In genomic region chr7:74199551-74200355, GRCh38 we compare ENCODE assay signal across 12 cellular contexts. TPM values are rescaled to one million over a fixed set of nuclear protein-coding genes. Genes with fewer than 3 reads are reported as not detected.
DNase-seq lines count a peak whose midpoint lies in the region; ATAC-seq, FAIRE-seq and TF ChIP-seq lines count a peak whose summit lies in the region.
"Had no signal": no experiment of that assay in that cellular context is flagged by ENCODE, and none has a peak within 500 bp of the region (broad histone marks: within the 10 kb centered on the region; RNA-seq: fewer than 3 reads in every experiment).

No MANE protein-coding gene starts in this region.

- DNase-seq in DMS53 (lab: John Stamatoyannopoulos, UW) (peak; percentile 30), DMS53 treated with DMSO at 0.1 percent for 48 hours (lab: John Stamatoyannopoulos, UW; ENCODE audit: unreplicated experiment) (no peak), M059J (ENCODE audit: low read depth) (peak; percentile 90), K562 (ENCODE audit: extremely low read depth in 1 of 4, low spot score in 3 of 4) (peak in 1 of 4 experiments; percentile 30), osteoblast (ENCODE audit: insufficient read length, low spot score, missing footprints) (peak; percentile 80), ecto neural progenitor cell (ENCODE audit: low spot score) (no peak), SW 1271 (lab: John Stamatoyannopoulos, UW) (no peak)
- DNase-seq: 8988T, DMS 273 treated with DMSO at 0.1 percent for 48 hours, testis had no signal

- in situ Hi-C loops in K562 (cut with MboI), result loop anchor here (5.0 to 10.0 kb wide), 2 partner anchors 132 to 325 kb away; no protein-coding TSS in a partner anchor

- intact Hi-C loops in K562 (cut with micrococcal nuclease), result no loop called here

- no peak overlapping the region for H3K27ac ChIP-seq in K562 (ENCODE audit: extremely low read depth, low read depth, low read length)
- peak overlapping the region; percentile 33 for H3K27ac ChIP-seq in osteoblast (ENCODE audit: low read depth, low read length)
- H3K27ac ChIP-seq: testis had no signal

- H3K27me3 ChIP-seq in K562 (ENCODE audit: control insufficient read depth in 2 of 2, insufficient read depth in 2 of 2, low read length in 2 of 2), result no peaks in the 10 kb centered on the region
- no peaks in the 10 kb centered on the region for H3K27me3 ChIP-seq in osteoblast (ENCODE audit: insufficient read depth, low read length)
- H3K27me3 ChIP-seq: testis had no signal

- no peak for TF ChIP-seq POLR2A in K562 (conservative IDR thresholded peaks at IDR 0.05)

- no peak for FAIRE-seq in K562 (lab: Jason Lieb, UNC)
- FAIRE-seq: GM12891 had no signal

- H3K4me3 ChIP-seq in K562 (no peak overlapping the region), osteoblast (ENCODE audit: insufficient read depth, low read length) (no peak overlapping the region)
- H3K4me3 ChIP-seq: testis had no signal

- CTCF ChIA-PET in K562 (lab: Yijun Ruan, JAX; ENCODE audit: low intra/inter-chr PET ratio), result interaction anchor here (0.6 kb wide), 1 partner anchor 132 kb away, joined by 5 read pairs; no protein-coding TSS in a partner anchor

- no peak for TF ChIP-seq RAD21 in K562 (CRISPR knock-in tag; conservative IDR thresholded peaks at IDR 0.05 in 1 of 2, IDR thresholded peaks at IDR 0.05 in 1 of 2)

- ATAC-seq in K562 (no peak), GM19035 (IDR thresholded peaks at IDR 0.05; ENCODE audit: unreplicated experiment) (no peak)

- no peaks in the 10 kb centered on the region for H3K79me2 ChIP-seq in K562 (ENCODE audit: control insufficient read depth, insufficient read depth, low read length)
- H3K79me2 ChIP-seq in osteoblast (ENCODE audit: insufficient read depth, low read length), result peaks cover 3% of the 10 kb centered on the region

- H3K4me2 ChIP-seq in K562 (ENCODE audit: insufficient read depth, low read length), result no peak overlapping the region
- H3K4me2 ChIP-seq in osteoblast (ENCODE audit: insufficient read depth, low read length), result no peak overlapping the region

- H3K9me3 ChIP-seq in K562 (replicated peaks; ENCODE audit: control insufficient read depth, insufficient read depth, low read depth, low read length) (no peaks in the 10 kb centered on the region), osteoblast (ENCODE audit: low read depth, low read length) (no peaks in the 10 kb centered on the region)
- H3K9me3 ChIP-seq: testis had no signal

- TF ChIP-seq CTCF in K562 (IDR thresholded peaks at IDR 0.05 in 2 of 3, conservative IDR thresholded peaks at IDR 0.05 in 1 of 3; ENCODE audit: insufficient read depth in 2 of 3, low read depth in 1 of 3, low read length in 3 of 3), result no peak
- no peak for TF ChIP-seq CTCF in osteoblast (IDR thresholded peaks at IDR 0.05; ENCODE audit: extremely low read depth, low read depth, low read length)

- H4K20me1 ChIP-seq in K562 (replicated peaks; ENCODE audit: control insufficient read depth, insufficient read depth, low read length) (peaks cover 6% of the 10 kb centered on the region; the same call in 1 of the 2 replicates), osteoblast (ENCODE audit: insufficient read depth, low read length) (peaks cover 2% of the 10 kb centered on the region)

- H3K36me3 ChIP-seq in K562 (ENCODE audit: control insufficient read depth, insufficient read depth, low read length) (peaks cover 24% of the 10 kb centered on the region; the same call in 1 of the 3 replicates), osteoblast (ENCODE audit: insufficient read depth, low read length) (peaks cover 22% of the 10 kb centered on the region)

- H3K4me1 ChIP-seq in K562 (replicated peaks in 1 of 2; ENCODE audit: control insufficient read depth in 2 of 2, insufficient read depth in 2 of 2, low read length in 2 of 2), result peaks cover 0 to 1% of the 10 kb centered on the region in 2 experiments; a peak in 2 of 5 replicates
- H3K4me1 ChIP-seq in osteoblast (ENCODE audit: insufficient read depth, low read length), result peaks cover 12% of the 10 kb centered on the region
- H3K4me1 ChIP-seq: testis had no signal

- no peaks in the 10 kb centered on the region for H3K9me1 ChIP-seq in K562 (ENCODE audit: control insufficient read depth, insufficient read depth, low read length)

- no peak overlapping the region for H2AFZ ChIP-seq in K562 (ENCODE audit: low read depth, low read length)
- H2AFZ ChIP-seq in osteoblast (ENCODE audit: low read length), result no peak overlapping the region

- no TSS peak for BruUV-seq in K562 (replicated peaks; lab: Mats Ljungman, UMichigan)

- WGBS in K562 (ENCODE audit: insufficient coverage, low coverage, missing lambda C conversion rate), result 39% methylated on average over 19 of the region's 19 CpGs

- H3K9ac ChIP-seq in K562 (ENCODE audit: insufficient read depth in 1 of 2, low read depth in 2 of 2, low read length in 2 of 2), result no peak overlapping the region; a peak in 1 of 4 replicates

- TF ChIP-seq EP300 in K562 (IDR thresholded peaks at IDR 0.05; ENCODE audit: low read length), result no peak

- POLR2A ChIA-PET in K562 (lab: Yijun Ruan, JAX), result interaction anchor here (0.6 to 2.5 kb wide), 8 partner anchors 9 to 300 kb away, joined by 3 to 10 read pairs (median 3); no protein-coding TSS in a partner anchor

TF ChIP-seq in K562, 482 proteins besides CTCF, POLR2A, EP300 and RAD21 (continues in another document):
- TF ChIP-seq FOSL1 (tag; conservative IDR thresholded peaks at IDR 0.05) (peak; percentile 42), PTBP1 (IDR thresholded peaks at IDR 0.05; ENCODE audit: low read depth, low read length) (no peak)

RNA-seq across cellular contexts. Expression of gene LAT2, which starts 10.1 kb away (rescaled TPM):
- 0.27 TPM in 1 of 2 replicates, not detected in the other for total RNA-seq in M059J (2014; rRNA removed; shearing (Covaris generic))
- total RNA-seq in K562 (2011; cell fraction: chromatin; rRNA removed; ENCODE audit: low replicate concordance), result 1.1 and 2.4 TPM in 2 replicates
- 0.39 and 1.8 TPM in 2 replicates for total RNA-seq in K562 (2011; cell fraction: nucleolus; rRNA removed)
- total RNA-seq in K562 (2011; cell fraction: nucleoplasm; rRNA removed), result 1.1 and 1.5 TPM in 2 replicates
- total RNA-seq in K562 (2014; rRNA removed), result 0.29 and 0.45 TPM in 2 replicates
- total RNA-seq in K562 (2014; rRNA removed; fragmentation: Illumina TruSeq; extraction: Trizol), result 0.15 TPM in 1 of 2 replicates, not detected in the other
- 0.11 and 0.23 TPM in 2 replicates for total RNA-seq in K562 (2015; rRNA removed; fragmentation: Illumina TruSeq; extraction: Trizol)
- total RNA-seq in K562 (2021), result 0.29 and 0.58 TPM in 2 replicates
- polyA plus RNA-seq in K562 (2011; rRNA removed), result 0.24 and 0.65 TPM in 2 replicates
- polyA plus RNA-seq in K562 (2011; cell fraction: cytosol; rRNA removed), result 0.19 and 0.57 TPM in 2 replicates
- 0.18 and 0.64 TPM in 2 replicates for polyA plus RNA-seq in K562 (2011; cell fraction: nucleus; rRNA removed)
- 0.68 and 0.76 TPM in 2 replicates for polyA plus RNA-seq in K562 (2012)
- polyA plus RNA-seq in K562 (2014; fragmentation: Illumina TruSeq; extraction: Trizol), result 0.40 and 0.47 TPM in 2 replicates
- under 1 TPM; 0.24 to 0.25 TPM for polyA plus RNA-seq in K562 (2014; fragmentation: Nextera tagmentation; extraction: Ambion mirVana)
- polyA plus RNA-seq in K562 (2014; rRNA removed), result 0.24 and 0.78 TPM in 2 replicates
- 0.53 TPM in 1 of 2 replicates, not detected in the other for polyA minus RNA-seq in K562 (2011; rRNA and poly(A)+ RNA removed)
- not detected in 2 replicates for polyA minus RNA-seq in K562 (2011; cell fraction: cytosol; rRNA and poly(A)+ RNA removed)
- polyA minus RNA-seq in K562 (2011; cell fraction: nucleus; rRNA and poly(A)+ RNA removed), result 0.54 TPM in 1 of 2 replicates, not detected in the other
- 0.29 and 0.36 TPM in 2 replicates for total RNA-seq in osteoblast

RNA-seq across cellular contexts. Expression of gene EIF4H, which starts 25.6 kb away (rescaled TPM):
- total RNA-seq in M059J (2014; rRNA removed; shearing (Covaris generic)), result 223 and 331 TPM in 2 replicates
- total RNA-seq in K562 (2011; cell fraction: chromatin; rRNA removed; ENCODE audit: low replicate concordance), result 135 and 180 TPM in 2 replicates
- 102 and 103 TPM in 2 replicates for total RNA-seq in K562 (2011; cell fraction: nucleolus; rRNA removed)
- total RNA-seq in K562 (2011; cell fraction: nucleoplasm; rRNA removed), result 156 and 188 TPM in 2 replicates
- total RNA-seq in K562 (2014; rRNA removed), result 315 and 338 TPM in 2 replicates
- 262 and 319 TPM in 2 replicates for total RNA-seq in K562 (2014; rRNA removed; fragmentation: Illumina TruSeq; extraction: Trizol)
- 350 and 354 TPM in 2 replicates for total RNA-seq in K562 (2015; rRNA removed; fragmentation: Illumina TruSeq; extraction: Trizol)
- total RNA-seq in K562 (2021), result 408 and 416 TPM in 2 replicates
- 346 and 435 TPM in 2 replicates for polyA plus RNA-seq in K562 (2011; rRNA removed)
- polyA plus RNA-seq in K562 (2011; cell fraction: cytosol; rRNA removed), result 391 and 403 TPM in 2 replicates
- 160 and 185 TPM in 2 replicates for polyA plus RNA-seq in K562 (2011; cell fraction: nucleus; rRNA removed)
- 372 and 407 TPM in 2 replicates for polyA plus RNA-seq in K562 (2012)
- 319 and 334 TPM in 2 replicates for polyA plus RNA-seq in K562 (2014; fragmentation: Illumina TruSeq; extraction: Trizol)
- polyA plus RNA-seq in K562 (2014; fragmentation: Nextera tagmentation; extraction: Ambion mirVana), result 10 to 100 TPM; 11.0 to 15.9 TPM
- 369 and 425 TPM in 2 replicates for polyA plus RNA-seq in K562 (2014; rRNA removed)
- polyA minus RNA-seq in K562 (2011; rRNA and poly(A)+ RNA removed), result 295 and 304 TPM in 2 replicates
- 159 and 193 TPM in 2 replicates for polyA minus RNA-seq in K562 (2011; cell fraction: cytosol; rRNA and poly(A)+ RNA removed)
- 95.7 and 151 TPM in 2 replicates for polyA minus RNA-seq in K562 (2011; cell fraction: nucleus; rRNA and poly(A)+ RNA removed)
- total RNA-seq in osteoblast, result 270 and 295 TPM in 2 replicates

RNA-seq across cellular contexts. Expression of gene RFC2, which starts 54.4 kb away (rescaled TPM):
- total RNA-seq in M059J (2014; rRNA removed; shearing (Covaris generic)), result 72.9 and 105 TPM in 2 replicates
- total RNA-seq in K562 (2011; cell fraction: chromatin; rRNA removed; ENCODE audit: low replicate concordance), result 39.7 and 82.7 TPM in 2 replicates
- 54.0 and 64.9 TPM in 2 replicates for total RNA-seq in K562 (2011; cell fraction: nucleolus; rRNA removed)
- 37.6 and 46.7 TPM in 2 replicates for total RNA-seq in K562 (2011; cell fraction: nucleoplasm; rRNA removed)
- total RNA-seq in K562 (2014; rRNA removed) (93.6 and 123 TPM in 2 replicates), K562 (2014; rRNA removed; fragmentation: Illumina TruSeq; extraction: Trizol) (96.6 and 99.8 TPM in 2 replicates), K562 (2015; rRNA removed; fragmentation: Illumina TruSeq; extraction: Trizol) (122 and 126 TPM in 2 replicates), K562 (2021) (102 and 104 TPM in 2 replicates), osteoblast (12.3 and 13.0 TPM in 2 replicates)
- polyA plus RNA-seq in K562 (2011; rRNA removed) (78.2 and 109 TPM in 2 replicates), K562 (2014; fragmentation: Illumina TruSeq; extraction: Trizol) (156 and 161 TPM in 2 replicates), K562 (2014; fragmentation: Nextera tagmentation; extraction: Ambion mirVana) (10 to 100 TPM; 32.5 to 55.6 TPM), K562 (2014; rRNA removed) (112 and 124 TPM in 2 replicates)
- 62.5 and 86.6 TPM in 2 replicates for polyA plus RNA-seq in K562 (2011; cell fraction: cytosol; rRNA removed)
- polyA plus RNA-seq in K562 (2011; cell fraction: nucleus; rRNA removed), result 21.3 and 32.9 TPM in 2 replicates
- polyA plus RNA-seq in K562 (2012), result 86.3 and 99.6 TPM in 2 replicates
- polyA minus RNA-seq in K562 (2011; rRNA and poly(A)+ RNA removed), result 85.5 and 125 TPM in 2 replicates
- 72.1 and 79.1 TPM in 2 replicates for polyA minus RNA-seq in K562 (2011; cell fraction: cytosol; rRNA and poly(A)+ RNA removed)
- polyA minus RNA-seq in K562 (2011; cell fraction: nucleus; rRNA and poly(A)+ RNA removed), result 22.2 and 22.7 TPM in 2 replicates

Comparison
In these comparisons a context has a peak if more than half of its experiments do, and no peak if none do; other contexts are left out.
1. DNase-seq: peak in DMS53 (single experiment), M059J (single experiment) and osteoblast (single experiment); none in DMS53 treated with DMSO at 0.1 percent for 48 hours (single experiment), ecto neural progenitor cell (single experiment) and SW 1271 (0 of 2).